In genomic region chr6:1396952-1397868, GRCh38 we compare ENCODE assay signal across 7 cellular contexts. TPM values are rescaled to one million over a fixed set of nuclear protein-coding genes. Genes with fewer than 3 reads are reported as not detected.
DNase-seq lines count a peak whose midpoint lies in the region; ATAC-seq and TF ChIP-seq lines count a peak whose summit lies in the region.

No MANE protein-coding gene starts in this region.

- DNase-seq in OCI-M1 (lab: John Stamatoyannopoulos, UW): peak; percentile 84
- DNase-seq in activated T-cell treated with anti-CD3 and anti-CD28 coated beads, Interleukin-2, amount 50 U/mL, for 24 hours: peak; percentile 81
- DNase-seq in fibroblast of gingiva (ENCODE audit: low read depth): peak; percentile 98
- peak; percentile 89 for DNase-seq in neural progenitor cell (ENCODE audit: low spot score)

- no peaks in the 10 kb centered on the region for H3K36me3 ChIP-seq in neural progenitor cell
- H3K36me3 ChIP-seq in stomach smooth muscle (ENCODE audit: control insufficient read depth in 2 of 2, insufficient read depth in 2 of 2, low read length in 2 of 2): peaks cover 0 to 9% of the 10 kb centered on the region in 2 donors

- peak; percentile 71 for ATAC-seq in HG03520 (IDR thresholded peaks at IDR 0.05; ENCODE audit: unreplicated experiment)

- H3K79me2 ChIP-seq in neural progenitor cell (ENCODE audit: low read depth): no peaks in the 10 kb centered on the region

- H3K9ac ChIP-seq in neural progenitor cell (no peak overlapping the region), stomach smooth muscle (ENCODE audit: low read length in 2 of 2) (peak overlapping the region; percentile 61 to 89)

- H3K9me3 ChIP-seq in neural progenitor cell (ENCODE audit: low read depth) (no peaks in the 10 kb centered on the region), stomach smooth muscle (ENCODE audit: control insufficient read depth in 2 of 2, low read length in 2 of 2) (no peaks in the 10 kb centered on the region)

- H3K4me3 Mint-ChIP-seq in activated T-cell treated with anti-CD3 and anti-CD28 coated beads, Interleukin-2, amount 50 U/mL, for 24 hours: no peak overlapping the region
- H3K4me3 Mint-ChIP-seq in neural progenitor cell: peak overlapping the region; percentile 38

- H3K4me1 ChIP-seq in neural progenitor cell (peaks cover 13% of the 10 kb centered on the region), stomach smooth muscle (ENCODE audit: control insufficient read depth, insufficient read depth, low read length) (peaks cover 26% of the 10 kb centered on the region)

- peaks cover 50% of the 10 kb centered on the region for H4K20me1 ChIP-seq in neural progenitor cell (ENCODE audit: low read depth)

- no peak overlapping the region for H3K4me2 ChIP-seq in neural progenitor cell

- no peak overlapping the region for H3K27ac ChIP-seq in neural progenitor cell
- no peak overlapping the region for H3K27ac ChIP-seq in stomach smooth muscle (ENCODE audit: low read length)

- no peak overlapping the region for H3K4me3 ChIP-seq in neural progenitor cell
- H3K4me3 ChIP-seq in stomach smooth muscle (ENCODE audit: low read length in 2 of 2): peak overlapping the region in 1 of 2 donors; percentile 93

- H3K27me3 ChIP-seq in neural progenitor cell (peaks cover 99% of the 10 kb centered on the region), stomach smooth muscle (ENCODE audit: control insufficient read depth in 1 of 2, insufficient read depth in 2 of 2, low read length in 2 of 2) (no peaks in the 10 kb centered on the region)

- no peak overlapping the region for H3K27ac Mint-ChIP-seq in activated T-cell treated with anti-CD3 and anti-CD28 coated beads, Interleukin-2, amount 50 U/mL, for 24 hours
- no peak overlapping the region for H3K27ac Mint-ChIP-seq in neural progenitor cell

- H3K36me3 Mint-ChIP-seq in activated T-cell treated with anti-CD3 and anti-CD28 coated beads, Interleukin-2, amount 50 U/mL, for 24 hours (ENCODE audit: low read depth): no peaks in the 10 kb centered on the region
- H3K36me3 Mint-ChIP-seq in neural progenitor cell: no peaks in the 10 kb centered on the region

- H3K4me1 Mint-ChIP-seq in activated T-cell treated with anti-CD3 and anti-CD28 coated beads, Interleukin-2, amount 50 U/mL, for 24 hours (ENCODE audit: low read depth): peaks cover 11% of the 10 kb centered on the region
- peaks cover 18% of the 10 kb centered on the region for H3K4me1 Mint-ChIP-seq in neural progenitor cell

- peak; percentile 90 for TF ChIP-seq CTCF in GM12874 (IDR thresholded peaks at IDR 0.05; ENCODE audit: insufficient read depth, low read depth, low read length)
- TF ChIP-seq CTCF in neural progenitor cell (IDR thresholded peaks at IDR 0.05): peak; percentile 98

- H2AFZ ChIP-seq in neural progenitor cell (replicated peaks): no peak overlapping the region

- no peaks in the 10 kb centered on the region for H3K9me3 Mint-ChIP-seq in activated T-cell treated with anti-CD3 and anti-CD28 coated beads, Interleukin-2, amount 50 U/mL, for 24 hours
- no peaks in the 10 kb centered on the region for H3K9me3 Mint-ChIP-seq in neural progenitor cell

- no peaks in the 10 kb centered on the region for H3F3A ChIP-seq in neural progenitor cell (ENCODE audit: low read depth)

- H3K27me3 Mint-ChIP-seq in activated T-cell treated with anti-CD3 and anti-CD28 coated beads, Interleukin-2, amount 50 U/mL, for 24 hours: peaks cover 80% of the 10 kb centered on the region
- peaks cover 46% of the 10 kb centered on the region for H3K27me3 Mint-ChIP-seq in neural progenitor cell (ENCODE audit: insufficient read depth, low read depth)

RNA-seq across cellular contexts. Expression of gene FOXF2, which starts 7.8 kb away (rescaled TPM):
- total RNA-seq in neural progenitor cell (ENCODE audit: low replicate concordance): not detected in 2 replicates
